ENCODE assay signal across 8 cellular contexts in genomic region chr15:72229076-72229946, GRCh38. TPM values are rescaled to one million over a fixed set of nuclear protein-coding genes. Genes with fewer than 3 reads are reported as not detected.
DNase-seq lines count a peak whose midpoint lies in the region; ATAC-seq, FAIRE-seq and TF ChIP-seq lines count a peak whose summit lies in the region.

No MANE protein-coding gene starts in this region.

- H3K36me3 Mint-ChIP-seq in activated CD4-positive, alpha-beta T cell treated with anti-CD3 and anti-CD28 coated beads, Interleukin-2, amount 10 ng/mL, durations not matched to agents 7 days and 5 days (ENCODE audit: low read depth): peaks cover 42% of the 10 kb centered on the region
- H3K36me3 Mint-ChIP-seq in endodermal cell (ENCODE audit: low read depth): peaks cover 38% of the 10 kb centered on the region
- peaks cover 12% of the 10 kb centered on the region for H3K36me3 Mint-ChIP-seq in neural progenitor cell

- CTCF ChIA-PET in AG04450 (lab: Charles Lee): no interaction called here
- CTCF ChIA-PET in HCT116 (lab: Charles Lee): no interaction called here
- CTCF ChIA-PET in activated CD4-positive, alpha-beta T cell treated with anti-CD3 and anti-CD28 coated beads, Interleukin-2, amount 10 ng/mL, durations not matched to agents 7 days and 5 days (lab: Charles Lee): interaction anchor here (0.6 to 3.2 kb wide), 3 partner anchors 10 to 819 kb away, joined by 3 to 36 read pairs (median 5); partner anchors contain the start of gene GRAMD2A

- TF ChIP-seq CTCF in AG04450 (IDR thresholded peaks at IDR 0.05; ENCODE audit: low read depth, low read length) (no peak), HCT116 (IDR thresholded peaks at IDR 0.05 in 2 of 3, conservative IDR thresholded peaks at IDR 0.05 in 1 of 3; ENCODE audit: borderline replicate concordance in 1 of 3, insufficient read depth in 1 of 3, low read depth in 2 of 3, low read length in 2 of 3) (no peak), endodermal cell (conservative IDR thresholded peaks at IDR 0.05) (no peak), neural progenitor cell (IDR thresholded peaks at IDR 0.05) (no peak)

- H3K4me3 Mint-ChIP-seq in activated CD4-positive, alpha-beta T cell treated with anti-CD3 and anti-CD28 coated beads, Interleukin-2, amount 10 ng/mL, durations not matched to agents 7 days and 5 days: peak overlapping the region; percentile 93
- H3K4me3 Mint-ChIP-seq in endodermal cell: peak overlapping the region; percentile 99
- H3K4me3 Mint-ChIP-seq in neural progenitor cell: peak overlapping the region; percentile 98

- H3K4me1 Mint-ChIP-seq in activated CD4-positive, alpha-beta T cell treated with anti-CD3 and anti-CD28 coated beads, Interleukin-2, amount 10 ng/mL, durations not matched to agents 7 days and 5 days: peaks cover 58% of the 10 kb centered on the region
- H3K4me1 Mint-ChIP-seq in endodermal cell (peaks cover 42% of the 10 kb centered on the region), neural progenitor cell (peaks cover 54% of the 10 kb centered on the region)

- FAIRE-seq in urothelium cell line (lab: Jason Lieb, UNC): no peak

- peaks cover 43% of the 10 kb centered on the region for H3F3A ChIP-seq in neural progenitor cell (ENCODE audit: low read depth)

- H3K27me3 Mint-ChIP-seq in activated CD4-positive, alpha-beta T cell treated with anti-CD3 and anti-CD28 coated beads, Interleukin-2, amount 10 ng/mL, durations not matched to agents 7 days and 5 days: no peaks in the 10 kb centered on the region
- peaks cover 15% of the 10 kb centered on the region for H3K27me3 Mint-ChIP-seq in endodermal cell (ENCODE audit: insufficient read depth)
- H3K27me3 Mint-ChIP-seq in neural progenitor cell (ENCODE audit: insufficient read depth, low read depth): peaks cover 5% of the 10 kb centered on the region

- peak overlapping the region; percentile 97 for H3K27ac Mint-ChIP-seq in activated CD4-positive, alpha-beta T cell treated with anti-CD3 and anti-CD28 coated beads, Interleukin-2, amount 10 ng/mL, durations not matched to agents 7 days and 5 days
- H3K27ac Mint-ChIP-seq in endodermal cell (peak overlapping the region; percentile 94), neural progenitor cell (peak overlapping the region; percentile 98)

- H4K20me1 ChIP-seq in HCT116 (ENCODE audit: insufficient read depth) (peaks cover 33% of the 10 kb centered on the region; the same call in 1 of the 2 replicates), neural progenitor cell (ENCODE audit: low read depth) (peaks cover 67% of the 10 kb centered on the region)

- H3K9me2 ChIP-seq in HCT116 (ENCODE audit: insufficient read depth): no peaks in the 10 kb centered on the region

- H3K27ac ChIP-seq in AG04450 (ENCODE audit: low read depth, low read length) (peak overlapping the region; percentile 93), HCT116 (ENCODE audit: low read depth, low read length) (peak overlapping the region; percentile 92), endodermal cell (ENCODE audit: low read depth, low read length) (peak overlapping the region; percentile 96), neural progenitor cell (no peak overlapping the region)

- no peaks in the 10 kb centered on the region; the same call in 1 of the 2 replicates for H3K9me3 ChIP-seq in AG04450 (ENCODE audit: control insufficient read depth, insufficient read depth, low read length)
- no peaks in the 10 kb centered on the region for H3K9me3 ChIP-seq in HCT116 (ENCODE audit: control insufficient read depth in 1 of 2, insufficient read depth in 1 of 2, low read depth in 1 of 2, low read length in 2 of 2)
- H3K9me3 ChIP-seq in endodermal cell (ENCODE audit: control insufficient read depth, low read length): no peaks in the 10 kb centered on the region
- H3K9me3 ChIP-seq in neural progenitor cell (ENCODE audit: low read depth): no peaks in the 10 kb centered on the region

- intact Hi-C loops in HCT116 (cut with micrococcal nuclease): loop anchor here (10.0 kb wide), 1 partner anchor 935 kb away; no protein-coding TSS in a partner anchor

- peaks cover 77% of the 10 kb centered on the region for H3K79me2 ChIP-seq in HCT116 (ENCODE audit: insufficient read depth, low read length)
- H3K79me2 ChIP-seq in neural progenitor cell (ENCODE audit: low read depth): peaks cover 65% of the 10 kb centered on the region

- H3K4me1 ChIP-seq in HCT116 (ENCODE audit: control insufficient read depth in 1 of 2, insufficient read depth in 2 of 2, low read length in 2 of 2) (peaks cover 47 to 62% of the 10 kb centered on the region in 2 experiments), endodermal cell (ENCODE audit: control insufficient read depth, insufficient read depth, low read length) (peaks cover 4% of the 10 kb centered on the region), neural progenitor cell (peaks cover 42% of the 10 kb centered on the region)

- WGBS in endodermal cell (ENCODE audit: insufficient coverage in 1 of 2, insufficient read length in 1 of 2), 2 experiments: 12 to 26% methylated on average over 10 to 25 of the region's 25 CpGs

- H3K36me3 ChIP-seq in HCT116 (ENCODE audit: control insufficient read depth in 1 of 2, insufficient read depth in 2 of 2, low read length in 2 of 2) (peaks cover 1 to 23% of the 10 kb centered on the region in 2 experiments; a peak in 3 of 4 replicates), endodermal cell (ENCODE audit: control insufficient read depth, insufficient read depth, low read length) (peaks cover 41% of the 10 kb centered on the region), neural progenitor cell (no peaks in the 10 kb centered on the region)

- RAD21 ChIA-PET in HCT116 (lab: Charles Lee; ENCODE audit: low non-redundant PET in 1 of 2, low total read pairs in 2 of 2, uncharacterized antibody in 2 of 2, unreplicated experiment in 2 of 2): no interaction called here

- H3K27me3 ChIP-seq in AG04450 (ENCODE audit: control insufficient read depth, insufficient read depth, low read length): no peaks in the 10 kb centered on the region
- no peaks in the 10 kb centered on the region for H3K27me3 ChIP-seq in HCT116 (ENCODE audit: insufficient read depth, low read length)
- peaks cover 7% of the 10 kb centered on the region for H3K27me3 ChIP-seq in endodermal cell (ENCODE audit: control insufficient read depth, insufficient read depth, low read length, poor library complexity, severe bottlenecking)
- H3K27me3 ChIP-seq in neural progenitor cell: peaks cover 31% of the 10 kb centered on the region

- H3K9me3 Mint-ChIP-seq in activated CD4-positive, alpha-beta T cell treated with anti-CD3 and anti-CD28 coated beads, Interleukin-2, amount 10 ng/mL, durations not matched to agents 7 days and 5 days: no peaks in the 10 kb centered on the region
- no peaks in the 10 kb centered on the region for H3K9me3 Mint-ChIP-seq in endodermal cell
- H3K9me3 Mint-ChIP-seq in neural progenitor cell: no peaks in the 10 kb centered on the region

- POLR2A ChIA-PET in AG04450 (lab: Yijun Ruan, JAX): interaction anchor here (0.5 to 2.6 kb wide), 9 partner anchors 7 to 1781 kb away, joined by 3 to 19 read pairs (median 8); no protein-coding TSS in a partner anchor
- POLR2A ChIA-PET in HCT116 (lab: Charles Lee): interaction anchor here (0.7 to 3.8 kb wide), 4 partner anchors 9 to 1945 kb away, joined by 3 to 48 read pairs (median 4); no protein-coding TSS in a partner anchor
- POLR2A ChIA-PET in activated CD4-positive, alpha-beta T cell treated with anti-CD3 and anti-CD28 coated beads, Interleukin-2, amount 10 ng/mL, durations not matched to agents 7 days and 5 days (lab: Charles Lee): interaction anchor here (0.6 kb wide), 1 partner anchor 45 kb away, joined by 5 read pairs; no protein-coding TSS in a partner anchor

- BruUV-seq in HCT116 (replicated peaks; lab: Mats Ljungman, UMichigan): TSS peak; percentile 42

- no peak for TF ChIP-seq RAD21 in HCT116 (IDR thresholded peaks at IDR 0.05; ENCODE audit: low read depth)

- ATAC-seq in HCT116: no peak
- no peak for ATAC-seq in HG02970 (IDR thresholded peaks at IDR 0.05; ENCODE audit: low FRiP score, unreplicated experiment)

- H3K9ac ChIP-seq in HCT116 (ENCODE audit: low read length) (peak overlapping the region; percentile 94), endodermal cell (ENCODE audit: extremely low read depth, low read length, poor library complexity, severe bottlenecking) (peak overlapping the region; percentile 93), neural progenitor cell (peak overlapping the region; percentile 73)

- H3K4me3 ChIP-seq in AG04450 (ENCODE audit: low read depth, low read length) (peak overlapping the region; percentile 96), HCT116 (replicated peaks in 1 of 2; ENCODE audit: low read depth in 1 of 2, low read length in 2 of 2) (peak overlapping the region; percentile 82 to 94), endodermal cell (ENCODE audit: low read length) (peak overlapping the region; percentile 99), neural progenitor cell (peak overlapping the region; percentile 95)

- no peak for TF ChIP-seq POLR2A in HCT116 (IDR thresholded peaks at IDR 0.05; ENCODE audit: borderline replicate concordance, extremely low read depth, insufficient read depth, insufficient read length)

- H2AFZ ChIP-seq in HCT116 (ENCODE audit: low read depth, low read length, poor library complexity, severe bottlenecking) (no peak overlapping the region), neural progenitor cell (replicated peaks) (no peak overlapping the region)

- DNase-seq in AG04450 (ENCODE audit: low read depth, low spot score): no peak
- DNase-seq in HCT116 (ENCODE audit: low read depth, low spot score): no peak
- DNase-seq in activated CD4-positive, alpha-beta T cell treated with anti-CD3 and anti-CD28 coated beads, Interleukin-2, amount 10 ng/mL, durations not matched to agents 7 days and 5 days: peak; percentile 52
- peak; percentile 50 for DNase-seq in endodermal cell
- no peak for DNase-seq in neural progenitor cell (ENCODE audit: low spot score)
- DNase-seq in urothelium cell line (ENCODE audit: low spot score): no peak
- no peak for DNase-seq in GDM1 (lab: John Stamatoyannopoulos, UW)

- peak overlapping the region; percentile 99 for H3K4me2 ChIP-seq in HCT116 (ENCODE audit: low read length)
- H3K4me2 ChIP-seq in neural progenitor cell: peak overlapping the region; percentile 98

RNA-seq across cellular contexts. Expression of gene PKM, which starts 1.7 kb away (rescaled TPM):
- polyA plus RNA-seq in AG04450 (2011; rRNA removed): 1,954 and 2,130 TPM in 2 replicates
- 1,898 and 2,543 TPM in 2 replicates for polyA minus RNA-seq in AG04450 (2011; rRNA and poly(A)+ RNA removed)
- total RNA-seq in HCT116 (2021; ENCODE audit: unreplicated experiment) (1,664 TPM), endodermal cell (1,000 to 10,000 TPM; 2,197 to 2,355 TPM), neural progenitor cell (ENCODE audit: low replicate concordance) (1,033 and 1,163 TPM in 2 replicates)
- 2,370 and 2,533 TPM in 2 replicates for polyA plus RNA-seq in HCT116 (2012)
- total RNA-seq in activated CD4-positive, alpha-beta T cell treated with anti-CD3 and anti-CD28 coated beads, Interleukin-2, amount 10 ng/mL, durations not matched to agents 7 days and 5 days: 1,000 to 10,000 TPM; 1,098 to 1,149 TPM
- polyA plus RNA-seq in endodermal cell (2013, experiment 1 of 2): 1,203 TPM
- polyA plus RNA-seq in endodermal cell (2013, experiment 2 of 2): 1,289 TPM

RNA-seq across cellular contexts. Expression of gene GRAMD2A, which starts 31.7 kb away (rescaled TPM):
- polyA plus RNA-seq in AG04450 (2011; rRNA removed): 0.30 and 0.32 TPM in 2 replicates
- not detected in 2 replicates for polyA minus RNA-seq in AG04450 (2011; rRNA and poly(A)+ RNA removed)
- 8.0 TPM for total RNA-seq in HCT116 (2021; ENCODE audit: unreplicated experiment)
- 2.9 and 3.8 TPM in 2 replicates for polyA plus RNA-seq in HCT116 (2012)
- total RNA-seq in activated CD4-positive, alpha-beta T cell treated with anti-CD3 and anti-CD28 coated beads, Interleukin-2, amount 10 ng/mL, durations not matched to agents 7 days and 5 days: not detected
- total RNA-seq in endodermal cell: 1 to 10 TPM; 2.0 TPM
- 1.0 TPM for polyA plus RNA-seq in endodermal cell (2013, experiment 1 of 2)
- 0.54 TPM for polyA plus RNA-seq in endodermal cell (2013, experiment 2 of 2)
- 0.40 and 0.43 TPM in 2 replicates for total RNA-seq in neural progenitor cell (ENCODE audit: low replicate concordance)

RNA-seq across cellular contexts. Expression of gene PARP6, which starts 43.0 kb away (rescaled TPM):
- 56.1 and 57.8 TPM in 2 replicates for polyA plus RNA-seq in AG04450 (2011; rRNA removed)
- 34.9 and 37.1 TPM in 2 replicates for polyA minus RNA-seq in AG04450 (2011; rRNA and poly(A)+ RNA removed)
- total RNA-seq in HCT116 (2021; ENCODE audit: unreplicated experiment) (67.9 TPM), endodermal cell (10 to 100 TPM; 87.3 to 92.1 TPM), neural progenitor cell (ENCODE audit: low replicate concordance) (34.3 and 38.6 TPM in 2 replicates)
- 64.6 and 75.1 TPM in 2 replicates for polyA plus RNA-seq in HCT116 (2012)
- total RNA-seq in activated CD4-positive, alpha-beta T cell treated with anti-CD3 and anti-CD28 coated beads, Interleukin-2, amount 10 ng/mL, durations not matched to agents 7 days and 5 days: 10 to 100 TPM; 62.9 to 69.2 TPM
- 74.3 TPM for polyA plus RNA-seq in endodermal cell (2013, experiment 1 of 2)
- 56.8 TPM for polyA plus RNA-seq in endodermal cell (2013, experiment 2 of 2)

Comparison
In these comparisons a context has a peak if more than half of its experiments do, and no peak if none do; other contexts are left out.
1. DNase-seq: peak in activated CD4-positive, alpha-beta T cell treated with anti-CD3 and anti-CD28 coated beads, Interleukin-2, amount 10 ng/mL, durations not matched to agents 7 days and 5 days (single experiment) and endodermal cell (single experiment); none in AG04450 (single experiment), HCT116 (single experiment), neural progenitor cell (single experiment), urothelium cell line (single experiment) and GDM1 (single experiment).
2. Peak in every context shown above with its lines, with median percentiles within 50 percentile points of each other: H3K4me3 ChIP-seq, H3K9ac ChIP-seq, H3K27ac Mint-ChIP-seq and H3K4me3 Mint-ChIP-seq.